ENCODE assay signal across 1 cellular context in genomic region chr2:191013876-191014652, GRCh38.
TF ChIP-seq lines count a peak whose summit lies in the region.

TSS of gene STAT1 (minus strand) at chr2:191014171. CDS start at chr2:191010003, 4,168 bp downstream.

TF ChIP-seq in WTC11, 78 proteins besides CTCF, POLR2A, EP300 and RAD21 (continued from another document):
- TF ChIP-seq, protein P1, sequence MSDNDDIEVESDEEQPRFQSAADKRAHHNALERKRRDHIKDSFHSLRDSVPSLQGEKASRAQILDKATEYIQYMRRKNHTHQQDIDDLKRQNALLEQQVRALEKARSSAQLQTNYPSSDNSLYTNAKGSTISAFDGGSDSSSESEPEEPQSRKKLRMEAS (CRISPR knock-in tag; IDR thresholded peaks at IDR 0.05), result peak; percentile 91
- TF ChIP-seq USF1 (CRISPR knock-in tag; IDR thresholded peaks at IDR 0.05) (peak; percentile 73), FOXK1 (CRISPR knock-in tag; IDR thresholded peaks at IDR 0.05) (peak; percentile 74; the same call in 1 of the 2 replicates), GABPB1 (CRISPR knock-in tag; IDR thresholded peaks at IDR 0.05) (peak; percentile 91), ZNF138 (CRISPR knock-in tag; conservative IDR thresholded peaks at IDR 0.05) (peak; percentile 80), ESRRA (CRISPR knock-in tag; IDR thresholded peaks at IDR 0.05; ENCODE audit: borderline replicate concordance) (peak; percentile 73), TEAD4 (CRISPR knock-in tag; IDR thresholded peaks at IDR 0.05) (0 out of 2 replicates have a peak, but pooled peaks have one; percentile 34), CBFB (CRISPR knock-in tag; IDR thresholded peaks at IDR 0.05; ENCODE audit: low read depth) (no peak), ZBTB21 (CRISPR knock-in tag; IDR thresholded peaks at IDR 0.05; ENCODE audit: borderline replicate concordance) (peak; percentile 72; the same call in 1 of the 2 replicates), USF2 (CRISPR knock-in tag; IDR thresholded peaks at IDR 0.05) (peak; percentile 70), RELA (CRISPR knock-in tag; IDR thresholded peaks at IDR 0.05; ENCODE audit: borderline replicate concordance) (peak; percentile 81; the same call in 1 of the 2 replicates), MYBL2 (CRISPR knock-in tag; IDR thresholded peaks at IDR 0.05) (peak; percentile 88; the same call in 1 of the 2 replicates), SMAD3 (CRISPR knock-in tag; IDR thresholded peaks at IDR 0.05; ENCODE audit: borderline replicate concordance) (peak; percentile 75; the same call in 1 of the 2 replicates), CREB1 (CRISPR knock-in tag; IDR thresholded peaks at IDR 0.05) (peak; percentile 40; the same call in 1 of the 2 replicates), ERG (CRISPR knock-in tag; IDR thresholded peaks at IDR 0.05) (no peak), FOXP1 (CRISPR knock-in tag; IDR thresholded peaks at IDR 0.05; ENCODE audit: borderline replicate concordance) (peak; percentile 91), KAT7 (CRISPR knock-in tag; IDR thresholded peaks at IDR 0.05; ENCODE audit: borderline replicate concordance) (0 out of 2 replicates have a peak, but pooled peaks have one; percentile 85)
- TF ChIP-seq, protein P2, sequence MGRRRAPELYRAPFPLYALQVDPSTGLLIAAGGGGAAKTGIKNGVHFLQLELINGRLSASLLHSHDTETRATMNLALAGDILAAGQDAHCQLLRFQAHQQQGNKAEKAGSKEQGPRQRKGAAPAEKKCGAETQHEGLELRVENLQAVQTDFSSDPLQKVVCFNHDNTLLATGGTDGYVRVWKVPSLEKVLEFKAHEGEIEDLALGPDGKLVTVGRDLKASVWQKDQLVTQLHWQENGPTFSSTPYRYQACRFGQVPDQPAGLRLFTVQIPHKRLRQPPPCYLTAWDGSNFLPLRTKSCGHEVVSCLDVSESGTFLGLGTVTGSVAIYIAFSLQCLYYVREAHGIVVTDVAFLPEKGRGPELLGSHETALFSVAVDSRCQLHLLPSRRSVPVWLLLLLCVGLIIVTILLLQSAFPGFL (CRISPR knock-in tag; IDR thresholded peaks at IDR 0.05; ENCODE audit: borderline replicate concordance), result peak; percentile 60; the same call in 1 of the 2 replicates
- TF ChIP-seq, protein P3, sequence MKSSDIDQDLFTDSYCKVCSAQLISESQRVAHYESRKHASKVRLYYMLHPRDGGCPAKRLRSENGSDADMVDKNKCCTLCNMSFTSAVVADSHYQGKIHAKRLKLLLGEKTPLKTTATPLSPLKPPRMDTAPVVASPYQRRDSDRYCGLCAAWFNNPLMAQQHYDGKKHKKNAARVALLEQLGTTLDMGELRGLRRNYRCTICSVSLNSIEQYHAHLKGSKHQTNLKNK (CRISPR knock-in tag; IDR thresholded peaks at IDR 0.05), result no peak
